In the genomic region with DNA sequence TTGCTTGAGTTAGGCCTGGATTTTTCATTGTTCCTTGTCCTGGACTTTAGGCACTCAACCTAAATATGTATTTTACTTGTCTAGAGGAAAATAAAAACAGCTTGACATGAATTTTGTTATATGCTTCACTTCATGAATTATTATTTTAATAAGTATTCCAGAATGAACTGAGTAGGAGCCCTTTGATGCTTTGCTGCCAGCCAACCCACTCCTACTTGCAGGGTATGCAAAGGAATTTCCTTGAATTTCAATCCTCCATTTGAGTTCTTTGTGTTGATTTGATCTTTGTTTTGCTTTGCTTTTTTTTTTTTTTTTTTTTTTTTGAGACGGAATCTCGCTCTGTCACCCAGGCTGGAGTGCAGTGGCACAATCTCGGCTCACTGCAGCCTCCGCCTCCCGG, we compare ENCODE assay signal across 1 cellular context.
TF ChIP-seq lines count a peak whose summit lies in the region.

No MANE protein-coding gene starts in this region.

TF ChIP-seq in GM12878, 131 proteins besides CTCF, POLR2A, EP300 and RAD21:
- TF ChIP-seq, protein P1, sequence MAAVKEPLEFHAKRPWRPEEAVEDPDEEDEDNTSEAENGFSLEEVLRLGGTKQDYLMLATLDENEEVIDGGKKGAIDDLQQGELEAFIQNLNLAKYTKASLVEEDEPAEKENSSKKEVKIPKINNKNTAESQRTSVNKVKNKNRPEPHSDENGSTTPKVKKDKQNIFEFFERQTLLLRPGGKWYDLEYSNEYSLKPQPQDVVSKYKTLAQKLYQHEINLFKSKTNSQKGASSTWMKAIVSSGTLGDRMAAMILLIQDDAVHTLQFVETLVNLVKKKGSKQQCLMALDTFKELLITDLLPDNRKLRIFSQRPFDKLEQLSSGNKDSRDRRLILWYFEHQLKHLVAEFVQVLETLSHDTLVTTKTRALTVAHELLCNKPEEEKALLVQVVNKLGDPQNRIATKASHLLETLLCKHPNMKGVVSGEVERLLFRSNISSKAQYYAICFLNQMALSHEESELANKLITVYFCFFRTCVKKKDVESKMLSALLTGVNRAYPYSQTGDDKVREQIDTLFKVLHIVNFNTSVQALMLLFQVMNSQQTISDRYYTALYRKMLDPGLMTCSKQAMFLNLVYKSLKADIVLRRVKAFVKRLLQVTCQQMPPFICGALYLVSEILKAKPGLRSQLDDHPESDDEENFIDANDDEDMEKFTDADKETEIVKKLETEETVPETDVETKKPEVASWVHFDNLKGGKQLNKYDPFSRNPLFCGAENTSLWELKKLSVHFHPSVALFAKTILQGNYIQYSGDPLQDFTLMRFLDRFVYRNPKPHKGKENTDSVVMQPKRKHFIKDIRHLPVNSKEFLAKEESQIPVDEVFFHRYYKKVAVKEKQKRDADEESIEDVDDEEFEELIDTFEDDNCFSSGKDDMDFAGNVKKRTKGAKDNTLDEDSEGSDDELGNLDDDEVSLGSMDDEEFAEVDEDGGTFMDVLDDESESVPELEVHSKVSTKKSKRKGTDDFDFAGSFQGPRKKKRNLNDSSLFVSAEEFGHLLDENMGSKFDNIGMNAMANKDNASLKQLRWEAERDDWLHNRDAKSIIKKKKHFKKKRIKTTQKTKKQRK (IDR thresholded peaks at IDR 0.05; ENCODE audit: low read depth, low read length) = no peak
- no peak for TF ChIP-seq SUZ12 (IDR thresholded peaks at IDR 0.05; ENCODE audit: unreplicated experiment)
- TF ChIP-seq JUND (IDR thresholded peaks at IDR 0.05; ENCODE audit: low read depth, low read length) = no peak
- TF ChIP-seq, protein P2, sequence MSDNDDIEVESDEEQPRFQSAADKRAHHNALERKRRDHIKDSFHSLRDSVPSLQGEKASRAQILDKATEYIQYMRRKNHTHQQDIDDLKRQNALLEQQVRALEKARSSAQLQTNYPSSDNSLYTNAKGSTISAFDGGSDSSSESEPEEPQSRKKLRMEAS (IDR thresholded peaks at IDR 0.05; ENCODE audit: low read depth, low read length) = no peak
- no peak for TF ChIP-seq ZNF24 (IDR thresholded peaks at IDR 0.05)
- TF ChIP-seq, protein P3, sequence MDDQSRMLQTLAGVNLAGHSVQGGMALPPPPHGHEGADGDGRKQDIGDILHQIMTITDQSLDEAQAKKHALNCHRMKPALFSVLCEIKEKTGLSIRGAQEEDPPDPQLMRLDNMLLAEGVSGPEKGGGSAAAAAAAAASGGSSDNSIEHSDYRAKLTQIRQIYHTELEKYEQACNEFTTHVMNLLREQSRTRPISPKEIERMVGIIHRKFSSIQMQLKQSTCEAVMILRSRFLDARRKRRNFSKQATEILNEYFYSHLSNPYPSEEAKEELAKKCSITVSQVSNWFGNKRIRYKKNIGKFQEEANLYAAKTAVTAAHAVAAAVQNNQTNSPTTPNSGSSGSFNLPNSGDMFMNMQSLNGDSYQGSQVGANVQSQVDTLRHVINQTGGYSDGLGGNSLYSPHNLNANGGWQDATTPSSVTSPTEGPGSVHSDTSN (IDR thresholded peaks at IDR 0.05; ENCODE audit: insufficient replicate concordance, low read depth, low read length) = no peak
- TF ChIP-seq NFYA (IDR thresholded peaks at IDR 0.05; ENCODE audit: borderline replicate concordance, low read depth, low read length) = no peak
- no peak for TF ChIP-seq NR2C1 (IDR thresholded peaks at IDR 0.05)
- no peak for TF ChIP-seq ZBED1 (IDR thresholded peaks at IDR 0.05; ENCODE audit: borderline replicate concordance)
- TF ChIP-seq, protein P4, sequence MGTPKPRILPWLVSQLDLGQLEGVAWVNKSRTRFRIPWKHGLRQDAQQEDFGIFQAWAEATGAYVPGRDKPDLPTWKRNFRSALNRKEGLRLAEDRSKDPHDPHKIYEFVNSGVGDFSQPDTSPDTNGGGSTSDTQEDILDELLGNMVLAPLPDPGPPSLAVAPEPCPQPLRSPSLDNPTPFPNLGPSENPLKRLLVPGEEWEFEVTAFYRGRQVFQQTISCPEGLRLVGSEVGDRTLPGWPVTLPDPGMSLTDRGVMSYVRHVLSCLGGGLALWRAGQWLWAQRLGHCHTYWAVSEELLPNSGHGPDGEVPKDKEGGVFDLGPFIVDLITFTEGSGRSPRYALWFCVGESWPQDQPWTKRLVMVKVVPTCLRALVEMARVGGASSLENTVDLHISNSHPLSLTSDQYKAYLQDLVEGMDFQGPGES (IDR thresholded peaks at IDR 0.05) = no peak
- TF ChIP-seq EGR1 (IDR thresholded peaks at IDR 0.05; ENCODE audit: borderline replicate concordance in 1 of 2, low read depth in 2 of 2, low read length in 2 of 2) = no peak
